ENCODE assay signal across 8 cellular contexts in the genomic region with DNA sequence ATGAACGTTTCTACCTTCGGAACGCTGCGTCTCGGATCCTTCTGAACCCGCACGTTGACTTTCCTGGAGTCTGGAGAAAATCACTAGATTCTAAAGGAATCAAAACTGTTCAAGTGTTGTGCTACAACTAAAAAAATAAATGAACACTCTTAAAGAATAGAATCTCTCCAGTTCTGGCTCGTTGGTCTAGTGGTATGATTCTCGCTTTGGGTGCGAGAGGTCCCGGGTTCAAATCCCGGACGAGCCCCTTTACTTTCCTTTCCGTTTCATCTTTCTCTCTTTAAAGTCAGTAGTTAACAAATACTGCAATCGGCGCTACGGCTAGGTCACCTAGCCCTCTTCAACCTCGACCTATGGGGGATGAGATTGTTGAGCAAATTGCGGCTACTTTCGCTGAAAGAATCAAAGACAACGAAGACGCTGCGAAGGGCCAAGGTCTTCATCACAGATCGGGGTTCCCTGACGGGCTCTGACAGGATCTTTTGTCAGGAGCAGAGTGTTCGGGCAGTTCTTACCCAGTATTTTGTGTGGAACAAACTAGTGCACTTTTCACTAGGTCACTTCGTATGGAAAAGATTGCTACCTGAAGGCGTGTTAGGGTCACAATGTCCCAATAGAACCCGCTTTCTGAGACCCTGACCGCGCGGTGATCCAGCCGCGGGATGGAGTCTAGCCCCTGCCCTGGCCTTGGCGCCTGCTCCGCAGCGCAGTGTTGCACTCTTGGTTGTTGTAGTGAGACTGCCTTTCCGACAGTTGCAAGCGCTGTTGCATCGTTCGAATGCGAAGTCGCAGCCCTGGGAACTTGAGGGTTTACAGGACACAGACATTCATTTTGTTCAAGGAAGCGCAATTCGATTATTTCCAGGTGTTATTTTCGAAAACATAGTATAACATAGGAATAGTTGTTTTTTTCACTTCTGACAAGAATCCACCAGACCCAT. TPM values are rescaled to one million over a fixed set of nuclear protein-coding genes. Genes with fewer than 3 reads are reported as not detected.
DNase-seq lines count a peak whose midpoint lies in the region; ATAC-seq and TF ChIP-seq lines count a peak whose summit lies in the region.

No MANE protein-coding gene starts in this region.

- H3K4me1 Mint-ChIP-seq in activated CD4-positive, alpha-beta T cell treated with anti-CD3 and anti-CD28 coated beads for 36 hours = peaks cover 42% of the 10 kb centered on the region
- H3K4me1 Mint-ChIP-seq in stimulated activated naive B cell treated with anti-CD40 and anti-IgM and Interleukin-4, amounts not matched to agents 10 μg/mL and 1 μg/mL and 100 μg/mL, for 72 hours = peaks cover 29 to 33% of the 10 kb centered on the region in 2 donors

- peaks cover 9% of the 10 kb centered on the region for H3K4me1 ChIP-seq in effector memory CD4-positive, alpha-beta T cell (ENCODE audit: control insufficient read depth, insufficient read depth, low read length, poor library complexity, severe bottlenecking)
- peaks cover 4% of the 10 kb centered on the region for H3K4me1 ChIP-seq in mesodermal cell (ENCODE audit: control insufficient read depth, insufficient read depth, low read length, poor library complexity, severe bottlenecking)

- H3K36me3 ChIP-seq in effector memory CD4-positive, alpha-beta T cell (ENCODE audit: control insufficient read depth, insufficient read depth, low read length) = no peaks in the 10 kb centered on the region
- H3K36me3 ChIP-seq in mesodermal cell (ENCODE audit: control insufficient read depth, insufficient read depth, low read length) = no peaks in the 10 kb centered on the region

- no peak for TF ChIP-seq POLR2A in GM18505 (IDR thresholded peaks at IDR 0.05; ENCODE audit: borderline replicate concordance, extremely low read depth, insufficient read depth, insufficient read length)

- POLR2A ChIA-PET in activated CD4-positive, alpha-beta T cell treated with anti-CD3 and anti-CD28 coated beads for 36 hours (lab: Charles Lee) = no interaction called here

- ATAC-seq in GM18505 (IDR thresholded peaks at IDR 0.05; ENCODE audit: unreplicated experiment) (peak; percentile 50), HG02943 (IDR thresholded peaks at IDR 0.05; ENCODE audit: low read depth, unreplicated experiment) (peak; percentile 62)
- ATAC-seq in activated CD4-positive, alpha-beta T cell treated with anti-CD3 and anti-CD28 coated beads for 36 hours = peak; percentile 85
- peak; percentile 75 to 79 for ATAC-seq in stimulated activated naive B cell treated with anti-CD40 and anti-IgM and Interleukin-4, amounts not matched to agents 10 μg/mL and 1 μg/mL and 100 μg/mL, for 72 hours (replicated peaks)

- H3K27me3 ChIP-seq in effector memory CD4-positive, alpha-beta T cell (replicated peaks; ENCODE audit: control insufficient read depth, insufficient read depth, low read length, poor library complexity, severe bottlenecking) = no peaks in the 10 kb centered on the region

- intact Hi-C loops in activated CD4-positive, alpha-beta T cell treated with anti-CD3 and anti-CD28 coated beads for 36 hours (cut with DNase I, micrococcal nuclease) = loop anchor here (1.0 to 5.0 kb wide), 10 partner anchors 8 to 291 kb away; a partner anchor contains a TSS

- DNase-seq in NCI-H226 = peak; percentile 85
- DNase-seq in activated CD4-positive, alpha-beta T cell treated with anti-CD3 and anti-CD28 coated beads for 36 hours = peak; percentile 88
- peak; percentile 34 to 54 (median 51) for DNase-seq in effector memory CD4-positive, alpha-beta T cell
- peak; percentile 53 for DNase-seq in stimulated activated naive B cell treated with anti-CD40 and anti-IgM and Interleukin-4, amounts not matched to agents 10 μg/mL and 1 μg/mL and 100 μg/mL, for 72 hours
- no peak for DNase-seq in DMS79 treated with DMSO at 0.1 percent for 48 hours (lab: John Stamatoyannopoulos, UW)

- H3K4me3 ChIP-seq in effector memory CD4-positive, alpha-beta T cell (ENCODE audit: insufficient read depth, low read depth, low read length, poor library complexity, severe bottlenecking) = peak overlapping the region; percentile 46
- H3K4me3 ChIP-seq in mesodermal cell (ENCODE audit: extremely low read depth, insufficient read depth, low read length, poor library complexity, severe bottlenecking) = peak overlapping the region; percentile 54

- H3K9me3 Mint-ChIP-seq in activated CD4-positive, alpha-beta T cell treated with anti-CD3 and anti-CD28 coated beads for 36 hours (ENCODE audit: low read depth) = no peaks in the 10 kb centered on the region
- H3K9me3 Mint-ChIP-seq in stimulated activated naive B cell treated with anti-CD40 and anti-IgM and Interleukin-4, amounts not matched to agents 10 μg/mL and 1 μg/mL and 100 μg/mL, for 72 hours = peaks cover 0 to 1% of the 10 kb centered on the region in 2 donors

- peak overlapping the region; percentile 75 for H3K4me3 Mint-ChIP-seq in activated CD4-positive, alpha-beta T cell treated with anti-CD3 and anti-CD28 coated beads for 36 hours
- peak overlapping the region; percentile 76 to 81 for H3K4me3 Mint-ChIP-seq in stimulated activated naive B cell treated with anti-CD40 and anti-IgM and Interleukin-4, amounts not matched to agents 10 μg/mL and 1 μg/mL and 100 μg/mL, for 72 hours

- H3K27me3 Mint-ChIP-seq in activated CD4-positive, alpha-beta T cell treated with anti-CD3 and anti-CD28 coated beads for 36 hours = peaks cover 8% of the 10 kb centered on the region
- H3K27me3 Mint-ChIP-seq in stimulated activated naive B cell treated with anti-CD40 and anti-IgM and Interleukin-4, amounts not matched to agents 10 μg/mL and 1 μg/mL and 100 μg/mL, for 72 hours = peaks cover 25 to 63% of the 10 kb centered on the region in 2 donors

- H3K36me3 Mint-ChIP-seq in activated CD4-positive, alpha-beta T cell treated with anti-CD3 and anti-CD28 coated beads for 36 hours (ENCODE audit: low read depth) = no peaks in the 10 kb centered on the region
- H3K36me3 Mint-ChIP-seq in stimulated activated naive B cell treated with anti-CD40 and anti-IgM and Interleukin-4, amounts not matched to agents 10 μg/mL and 1 μg/mL and 100 μg/mL, for 72 hours = peaks cover 2 to 6% of the 10 kb centered on the region in 2 donors

- H3K27ac Mint-ChIP-seq in activated CD4-positive, alpha-beta T cell treated with anti-CD3 and anti-CD28 coated beads for 36 hours = peak overlapping the region; percentile 43
- peak overlapping the region; percentile 98 for H3K27ac Mint-ChIP-seq in stimulated activated naive B cell treated with anti-CD40 and anti-IgM and Interleukin-4, amounts not matched to agents 10 μg/mL and 1 μg/mL and 100 μg/mL, for 72 hours

- 2 to 6% methylated on average over 31 to 33 of the region's 46 CpGs for WGBS in mesodermal cell (ENCODE audit: insufficient coverage in 2 of 2), 2 experiments

- H3K27ac ChIP-seq in effector memory CD4-positive, alpha-beta T cell (ENCODE audit: insufficient read depth, low read length, poor library complexity, severe bottlenecking) = no peak overlapping the region
- no peak overlapping the region for H3K27ac ChIP-seq in mesodermal cell (ENCODE audit: low read depth, low read length, severe bottlenecking)

- no peaks in the 10 kb centered on the region for H3K9me3 ChIP-seq in effector memory CD4-positive, alpha-beta T cell (ENCODE audit: control insufficient read depth, low read length)
- H3K9me3 ChIP-seq in mesodermal cell (ENCODE audit: control insufficient read depth, low read length) = no peaks in the 10 kb centered on the region

- CTCF ChIA-PET in activated CD4-positive, alpha-beta T cell treated with anti-CD3 and anti-CD28 coated beads for 36 hours (lab: Charles Lee) = interaction anchor here (0.6 to 3.9 kb wide), 9 partner anchors 10 to 340 kb away, joined by 3 to 34 read pairs (median 8); a partner anchor contains a TSS

RNA-seq across cellular contexts. Expression of a gene that starts 8.4 kb away (rescaled TPM):
- not detected for total RNA-seq in activated CD4-positive, alpha-beta T cell treated with anti-CD3 and anti-CD28 coated beads for 36 hours
- polyA plus RNA-seq in mesodermal cell (2013, experiment 1 of 2) = not detected
- not detected for polyA plus RNA-seq in mesodermal cell (2013, experiment 2 of 2)

RNA-seq across cellular contexts. Expression of a gene that starts 41.9 kb away (rescaled TPM):
- not detected for total RNA-seq in activated CD4-positive, alpha-beta T cell treated with anti-CD3 and anti-CD28 coated beads for 36 hours
- polyA plus RNA-seq in mesodermal cell (2013, experiment 1 of 2) = not detected
- not detected for polyA plus RNA-seq in mesodermal cell (2013, experiment 2 of 2)

RNA-seq across cellular contexts. Expression of a gene that starts 45.3 kb away (rescaled TPM):
- total RNA-seq in activated CD4-positive, alpha-beta T cell treated with anti-CD3 and anti-CD28 coated beads for 36 hours = not detected
- polyA plus RNA-seq in mesodermal cell (2013, experiment 1 of 2) = not detected
- polyA plus RNA-seq in mesodermal cell (2013, experiment 2 of 2) = not detected

RNA-seq across cellular contexts. Expression of a gene that starts 51.3 kb away (rescaled TPM):
- total RNA-seq in activated CD4-positive, alpha-beta T cell treated with anti-CD3 and anti-CD28 coated beads for 36 hours = under 1 TPM; 0.37 to 0.50 TPM
- 6.3 TPM for polyA plus RNA-seq in mesodermal cell (2013, experiment 1 of 2)
- 6.3 TPM for polyA plus RNA-seq in mesodermal cell (2013, experiment 2 of 2)

RNA-seq across cellular contexts. Expression of a gene that starts 55.5 kb away (rescaled TPM):
- total RNA-seq in activated CD4-positive, alpha-beta T cell treated with anti-CD3 and anti-CD28 coated beads for 36 hours = 1 to 10 TPM in 1 of 2 experiments, under 1 TPM in 1; 0.83 to 1.8 TPM
- polyA plus RNA-seq in mesodermal cell (2013, experiment 1 of 2) = 5.7 TPM
- 5.8 TPM for polyA plus RNA-seq in mesodermal cell (2013, experiment 2 of 2)
